In the genomic region with DNA sequence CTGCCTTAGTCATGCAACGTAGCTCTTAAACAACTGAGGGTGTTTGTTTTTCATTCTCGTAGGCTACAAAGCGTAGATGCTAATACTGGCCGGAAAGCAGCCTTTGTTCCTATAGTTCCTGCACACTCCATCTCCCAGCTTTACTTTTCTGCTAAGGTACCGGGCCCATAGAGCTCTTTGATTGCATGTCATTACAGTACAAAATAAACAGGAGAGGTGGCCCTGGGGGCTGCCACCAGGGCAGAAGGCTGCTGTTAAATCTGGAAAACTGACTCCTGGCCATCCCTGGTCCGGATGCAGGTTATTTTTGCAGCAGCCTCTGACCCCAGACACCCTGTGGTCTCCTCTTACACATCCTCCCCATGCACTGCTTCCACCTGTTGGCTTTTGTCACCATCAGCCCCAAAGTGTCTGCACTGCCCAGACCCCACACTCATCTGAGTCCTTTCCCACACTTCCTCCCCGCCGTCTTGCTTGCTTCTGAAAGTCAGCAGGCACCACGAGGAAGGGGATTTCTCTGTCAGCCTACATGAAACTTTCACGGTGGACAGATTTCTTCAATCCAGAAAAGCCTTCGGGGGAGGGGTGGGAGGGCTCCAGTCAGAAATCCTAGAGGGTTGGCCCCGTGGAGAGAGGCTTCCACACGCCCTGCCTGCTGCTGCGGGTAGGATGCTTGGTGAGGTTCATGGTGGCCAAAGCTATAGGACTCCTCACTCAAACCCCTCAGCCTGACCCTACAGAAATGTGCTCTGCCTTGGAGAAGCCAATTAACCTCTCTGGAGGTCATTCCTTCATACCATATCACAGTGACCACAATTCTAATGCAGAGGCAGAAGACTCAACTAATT, we compare ENCODE assay signal across 12 cellular contexts.
DNase-seq lines count a peak whose midpoint lies in the region; ATAC-seq and TF ChIP-seq lines count a peak whose summit lies in the region.
"Had no signal": no experiment of that assay in that cellular context is flagged by ENCODE, and none has a peak within 500 bp of the region (broad histone marks: within the 10 kb centered on the region; RNA-seq: fewer than 3 reads in every experiment).

No MANE protein-coding gene starts in this region.

- H3K27me3 ChIP-seq in lower lobe of right lung (ENCODE audit: low read depth): no peaks in the 10 kb centered on the region

- H3K27ac ChIP-seq in lower lobe of right lung: no peak overlapping the region
- H3K27ac ChIP-seq: RWPE1 had no signal

- peak; percentile 59 for ATAC-seq in GM19395 (IDR thresholded peaks at IDR 0.05; ENCODE audit: unreplicated experiment)
- ATAC-seq in HG03108 (IDR thresholded peaks at IDR 0.05; ENCODE audit: unreplicated experiment): peak; percentile 54
- no peak for ATAC-seq in left lobe of liver
- ATAC-seq in lower lobe of right lung: no peak
- ATAC-seq in GM21576 (IDR thresholded peaks at IDR 0.05; ENCODE audit: unreplicated experiment): no peak

- TF ChIP-seq CTCF in lower lobe of right lung (IDR thresholded peaks at IDR 0.05): no peak

- H3K4me1 ChIP-seq in lower lobe of right lung: no peaks in the 10 kb centered on the region

- intact Hi-C loops in lower lobe of right lung (cut with DNase I): no loop called here

- DNase-seq in CD1c-positive myeloid dendritic cell (ENCODE audit: extremely low spot score): peak; percentile 25
- peak; percentile 41 for DNase-seq in left lobe of liver (ENCODE audit: low spot score)
- no peak for DNase-seq in lower lobe of right lung
- DNase-seq in amniotic stem cell (lab: John Stamatoyannopoulos, UW): no peak
- no peak for DNase-seq in DMS53 treated with DMSO at 0.1 percent for 48 hours (lab: John Stamatoyannopoulos, UW; ENCODE audit: unreplicated experiment)
- DNase-seq: activated naive CD8-positive, alpha-beta T cell treated with anti-CD3 and anti-CD28 coated beads, Interleukin-2, amount 10 ng/mL, durations not matched to agents 7 days and 5 days; NCI-H187 treated with DMSO at 0.1 percent for 48 hours; stimulated activated CD4-positive, alpha-beta T cell treated with anti-CD3 and anti-CD28 coated beads, Interleukin-15, amount 100 ng/mL, for 24 hours had no signal

- no peaks in the 10 kb centered on the region for H3K9me3 ChIP-seq in lower lobe of right lung

- no peak overlapping the region for H3K4me3 ChIP-seq in lower lobe of right lung

- H3K36me3 ChIP-seq in lower lobe of right lung: no peaks in the 10 kb centered on the region

Comparison
In these comparisons a context has a peak if more than half of its experiments do, and no peak if none do; other contexts are left out.
1. DNase-seq: peak in CD1c-positive myeloid dendritic cell (single experiment) and left lobe of liver (single experiment); none in lower lobe of right lung (single experiment), amniotic stem cell (single experiment) and DMS53 treated with DMSO at 0.1 percent for 48 hours (single experiment).
2. ATAC-seq: peak in GM19395 (single experiment) and HG03108 (single experiment); none in left lobe of liver (single experiment), lower lobe of right lung (0 of 2) and GM21576 (single experiment).